Comparison of ENCODE assay signal across 15 cellular contexts in genomic region chr18:55229682-55230081, GRCh38.
A peak's percentile ranks its signal among the peaks of the same experiment; 100 is the strongest.
DNase-seq lines count a peak whose midpoint lies in the region; ATAC-seq and TF ChIP-seq lines count a peak whose summit lies in the region.
"Had no signal": no experiment of that assay in that cellular context is flagged by ENCODE, and none has a peak within 500 bp of the region (broad histone marks: within the 10 kb centered on the region; RNA-seq: fewer than 3 reads in every experiment).

No MANE protein-coding gene starts in this region.

- peaks cover 59 to 72% of the 10 kb centered on the region in 2 donors for H3K36me3 Mint-ChIP-seq in stimulated activated naive B cell treated with anti-CD40 and anti-IgM and Interleukin-4, amounts not matched to agents 10 μg/mL and 1 μg/mL and 100 μg/mL, for 72 hours
- H3K36me3 Mint-ChIP-seq: CD4-positive, alpha-beta memory T cell had no signal

- H3K4me1 Mint-ChIP-seq in stimulated activated naive B cell treated with anti-CD40 and anti-IgM and Interleukin-4, amounts not matched to agents 10 μg/mL and 1 μg/mL and 100 μg/mL, for 72 hours = peaks cover 10 to 35% of the 10 kb centered on the region in 2 donors
- H3K4me1 Mint-ChIP-seq: CD4-positive, alpha-beta memory T cell had no signal

- H2AFZ ChIP-seq in PC-3 (ENCODE audit: low read length) (no peak overlapping the region), GM23248 (no peak overlapping the region)

- CTCF ChIA-PET in PC-3 (lab: Charles Lee) = no interaction called here

- in situ Hi-C loops in GM23248 (cut with MboI) = loop anchor here (10.0 to 25.0 kb wide), 2 partner anchors 558 to 1345 kb away; no protein-coding TSS in a partner anchor

- H4K20me1 ChIP-seq in PC-3 (ENCODE audit: low read length) (no peaks in the 10 kb centered on the region), GM23248 (ENCODE audit: insufficient read depth) (no peaks in the 10 kb centered on the region)

- H3F3A ChIP-seq in PC-3 (ENCODE audit: low read length, unreplicated experiment) (no peaks in the 10 kb centered on the region), GM23248 (ENCODE audit: insufficient read depth) (no peaks in the 10 kb centered on the region; the same call in 1 of the 2 replicates)

- no peak for TF ChIP-seq CTCF in PC-3 (conservative IDR thresholded peaks at IDR 0.05; ENCODE audit: low read depth, low read length)
- TF ChIP-seq CTCF in epithelial cell of esophagus (IDR thresholded peaks at IDR 0.05; ENCODE audit: insufficient read depth, low read depth, low read length, missing control alignments) = no peak

- H3K4me2 ChIP-seq in PC-3 (ENCODE audit: low read length) (0 out of 2 replicates have a peak overlapping the region, but pooled peaks have one; percentile 15), GM23248 (ENCODE audit: unreplicated experiment) (no peak overlapping the region)

- BruUV-seq in PC-3 (replicated peaks; lab: Mats Ljungman, UMichigan) = no TSS peak

- DNase-seq in ELR (ENCODE audit: low read depth) (peak; percentile 19), PC-3 (peak; percentile 85), epithelial cell of esophagus (ENCODE audit: low read depth) (peak; percentile 36), GM23248 (no peak)
- no peak for DNase-seq in stimulated activated naive B cell treated with anti-CD40 and anti-IgM and Interleukin-4, amounts not matched to agents 10 μg/mL and 1 μg/mL and 100 μg/mL, for 72 hours
- no peak for DNase-seq in activated naive CD4-positive, alpha-beta T cell treated with anti-CD3 and anti-CD28 coated beads, Interleukin-2, amount 50 U/mL, for 16 hours
- DNase-seq: ACHN; BE2C; CD4-positive, alpha-beta memory T cell; DND-41; IMR-90; KG1 had no signal

- H3K27me3 ChIP-seq in PC-3 (ENCODE audit: low read length) (no peaks in the 10 kb centered on the region), GM23248 (replicated peaks; ENCODE audit: insufficient read depth) (no peaks in the 10 kb centered on the region)
- H3K27me3 ChIP-seq: BE2C had no signal

- ATAC-seq in PC-3 (peak; percentile 81), GM18868 (IDR thresholded peaks at IDR 0.05; ENCODE audit: unreplicated experiment) (no peak)
- ATAC-seq in stimulated activated naive B cell treated with anti-CD40 and anti-IgM and Interleukin-4, amounts not matched to agents 10 μg/mL and 1 μg/mL and 100 μg/mL, for 72 hours (replicated peaks) = peak; percentile 2 to 29

- intact Hi-C loops in PC-3 (cut with micrococcal nuclease) = loop anchor here (5.0 kb wide), 4 partner anchors 222 to 1348 kb away; partner anchors contain the start of gene TCF4

- POLR2A ChIA-PET in PC-3 (lab: Charles Lee; ENCODE audit: unreplicated experiment) = interaction anchor here (0.6 kb wide), 1 partner anchor 279 kb away, joined by 5 read pairs; no protein-coding TSS in a partner anchor

- peaks cover 20% of the 10 kb centered on the region for H3K4me1 ChIP-seq in PC-3 (ENCODE audit: insufficient read depth, low read length)
- H3K4me1 ChIP-seq in GM23248 (ENCODE audit: insufficient read depth) = 0 out of 2 replicates have a peak, but pooled peaks cover under 1% of the 10 kb centered on the region
- H3K4me1 ChIP-seq: BE2C had no signal

- no peaks in the 10 kb centered on the region for H3K9me2 ChIP-seq in PC-3 (replicated peaks; ENCODE audit: low read length)
- no peaks in the 10 kb centered on the region for H3K9me2 ChIP-seq in GM23248 (ENCODE audit: insufficient read depth)

- peaks cover 0 to 3% of the 10 kb centered on the region in 2 donors for H3K9me3 Mint-ChIP-seq in stimulated activated naive B cell treated with anti-CD40 and anti-IgM and Interleukin-4, amounts not matched to agents 10 μg/mL and 1 μg/mL and 100 μg/mL, for 72 hours
- H3K9me3 Mint-ChIP-seq: CD4-positive, alpha-beta memory T cell had no signal

- no peak overlapping the region for H3K4me3 Mint-ChIP-seq in stimulated activated naive B cell treated with anti-CD40 and anti-IgM and Interleukin-4, amounts not matched to agents 10 μg/mL and 1 μg/mL and 100 μg/mL, for 72 hours
- H3K4me3 Mint-ChIP-seq: CD4-positive, alpha-beta memory T cell had no signal

- 0 out of 2 replicates have a peak overlapping the region, but pooled peaks have one; percentile 1 for H3K27ac ChIP-seq in PC-3 (ENCODE audit: low read length)
- H3K27ac ChIP-seq in GM23248 = no peak overlapping the region
- H3K27ac ChIP-seq: C4-2B had no signal

- H3K79me2 ChIP-seq in PC-3 (ENCODE audit: low read length) = no peaks in the 10 kb centered on the region
- H3K79me2 ChIP-seq in GM23248 (ENCODE audit: insufficient read depth) = 0 out of 2 replicates have a peak, but pooled peaks cover under 1% of the 10 kb centered on the region

- no peaks in the 10 kb centered on the region for H3K9me3 ChIP-seq in PC-3 (ENCODE audit: low read length)
- no peaks in the 10 kb centered on the region for H3K9me3 ChIP-seq in GM23248 (ENCODE audit: low read depth)
- H3K9me3 ChIP-seq: BE2C, HAP-1 had no signal

- H3K27me3 Mint-ChIP-seq in stimulated activated naive B cell treated with anti-CD40 and anti-IgM and Interleukin-4, amounts not matched to agents 10 μg/mL and 1 μg/mL and 100 μg/mL, for 72 hours = no peaks in the 10 kb centered on the region

- no peak overlapping the region for H3K9ac ChIP-seq in PC-3 (ENCODE audit: low read length)
- H3K9ac ChIP-seq in GM23248 = no peak overlapping the region

- 80 to 90% methylated on average over 4 of the region's 4 CpGs for WGBS in GM23248 (ENCODE audit: low coverage in 1 of 2, low lambda C conversion rate in 2 of 2, missing lambda C conversion rate in 2 of 2), 2 experiments

- peak overlapping the region; percentile 33 for H3K27ac Mint-ChIP-seq in stimulated activated naive B cell treated with anti-CD40 and anti-IgM and Interleukin-4, amounts not matched to agents 10 μg/mL and 1 μg/mL and 100 μg/mL, for 72 hours
- H3K27ac Mint-ChIP-seq: CD4-positive, alpha-beta memory T cell had no signal

- H3K36me3 ChIP-seq in PC-3 (ENCODE audit: low read depth, low read length) (no peaks in the 10 kb centered on the region), GM23248 (ENCODE audit: low read depth) (peaks cover 21% of the 10 kb centered on the region; the same call in 1 of the 2 replicates)

- H3K4me3 ChIP-seq in PC-3 (ENCODE audit: low read length) = no peak overlapping the region
- H3K4me3 ChIP-seq in epithelial cell of esophagus (ENCODE audit: low read length) = no peak overlapping the region
- H3K4me3 ChIP-seq in GM23248 = no peak overlapping the region
- H3K4me3 ChIP-seq: HAP-1 had no signal

Comparison
In these comparisons a context has a peak if more than half of its experiments do, and no peak if none do; other contexts are left out.
1. DNase-seq: peak in ELR (single experiment), PC-3 (single experiment) and epithelial cell of esophagus (single experiment); none in stimulated activated naive B cell treated with anti-CD40 and anti-IgM and Interleukin-4, amounts not matched to agents 10 μg/mL and 1 μg/mL and 100 μg/mL, for 72 hours (single experiment), GM23248 (single experiment) and activated naive CD4-positive, alpha-beta T cell treated with anti-CD3 and anti-CD28 coated beads, Interleukin-2, amount 50 U/mL, for 16 hours (single experiment).